Comparison of ENCODE assay signal across 8 cellular contexts in the genomic region with DNA sequence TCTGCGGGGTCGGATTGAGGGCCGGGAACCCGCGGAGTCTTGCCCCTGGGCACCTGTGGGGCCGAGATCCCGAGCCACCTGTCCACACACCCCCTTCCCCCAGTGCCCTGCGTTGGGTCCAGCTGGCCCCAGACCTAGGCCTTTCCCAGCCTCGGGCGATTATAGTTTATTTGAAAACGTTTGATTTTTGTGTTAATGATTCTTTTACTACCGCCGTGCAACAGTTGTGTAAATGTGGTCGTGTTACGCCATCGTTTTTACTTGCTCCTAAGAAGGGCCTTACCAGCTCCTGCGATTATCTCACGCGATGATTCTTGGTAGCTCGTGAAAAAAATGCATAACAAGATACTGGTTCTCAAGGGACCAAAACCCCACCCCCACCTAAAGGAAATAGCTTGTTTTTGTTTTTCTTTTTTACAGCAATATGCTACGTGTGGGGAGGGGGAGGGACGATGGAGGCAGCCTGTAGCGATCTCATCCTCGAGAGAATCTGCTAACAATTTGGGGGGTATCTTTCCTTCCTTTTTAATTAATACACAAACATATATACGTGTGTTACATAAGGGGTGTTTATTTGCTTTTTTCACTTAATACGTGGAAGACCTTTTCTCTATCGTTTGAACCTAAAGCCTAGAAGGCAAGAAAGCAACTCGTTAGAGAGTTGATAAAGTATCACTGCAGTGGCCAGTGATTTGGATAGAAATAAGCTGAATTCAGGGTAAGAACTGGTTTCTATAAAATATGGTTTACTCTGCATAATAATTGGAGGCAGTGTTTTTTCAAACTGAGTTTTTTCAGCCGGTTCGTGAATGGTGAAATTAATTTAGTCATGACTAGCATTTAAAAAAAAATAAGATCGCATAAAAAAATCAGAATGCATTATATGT. TPM values are rescaled to one million over a fixed set of nuclear protein-coding genes. Genes with fewer than 3 reads are reported as not detected.
DNase-seq lines count a peak whose midpoint lies in the region; ATAC-seq, FAIRE-seq and TF ChIP-seq lines count a peak whose summit lies in the region.

No MANE protein-coding gene starts in this region.

- intact Hi-C loops in body of pancreas (cut with DNase I) = no loop called here

- no peak for FAIRE-seq in A549 (lab: Jason Lieb, UNC)

- H3K36me3 ChIP-seq in body of pancreas (replicated peaks in 1 of 2; ENCODE audit: insufficient read depth in 1 of 2, low read depth in 2 of 2) = no peaks in the 10 kb centered on the region

- WGBS in A549 (ENCODE audit: missing lambda C conversion rate) = 18% methylated on average over 30 of the region's 31 CpGs
- WGBS in body of pancreas, 2 donors = 4 to 7% methylated on average over 26 to 29 of the region's 31 CpGs

- CTCF ChIA-PET in A549 (lab: Yijun Ruan, JAX) (no interaction called here), GM10248 (lab: Yijun Ruan, JAX) (interaction anchor here (1.0 kb wide), 1 partner anchor 22 kb away, joined by 3 read pairs; no protein-coding TSS in a partner anchor)

- H3K4me1 Mint-ChIP-seq in stimulated activated memory B cell treated with anti-CD40 and anti-IgM and Interleukin-4, amounts not matched to agents 10 μg/mL and 1 μg/mL and 100 μg/mL, for 72 hours = peaks cover 7% of the 10 kb centered on the region

- no peak for TF ChIP-seq CTCF in A549 (IDR thresholded peaks at IDR 0.05)
- TF ChIP-seq CTCF in GM10248 (IDR thresholded peaks at IDR 0.05; ENCODE audit: control extremely low read depth, extremely low read depth, low read depth, missing control alignments) = no peak
- TF ChIP-seq CTCF in body of pancreas (IDR thresholded peaks at IDR 0.05) = no peak

- ATAC-seq in A549 = peak; percentile 57 to 61; a peak in 5 of 6 replicates
- peak; percentile 30 for ATAC-seq in HG02759 (IDR thresholded peaks at IDR 0.05; ENCODE audit: unreplicated experiment)
- peak; percentile 49 for ATAC-seq in body of pancreas
- ATAC-seq in stimulated activated memory B cell treated with anti-CD40 and anti-IgM and Interleukin-4, amounts not matched to agents 10 μg/mL and 1 μg/mL and 100 μg/mL, for 72 hours = peak; percentile 48

- H3K9me3 ChIP-seq in A549 (no peaks in the 10 kb centered on the region), body of pancreas (no peaks in the 10 kb centered on the region)

- H3K27ac ChIP-seq in A549 (peak overlapping the region; percentile 85 to 96), body of pancreas (peak overlapping the region; percentile 67 to 86 (median 74))

- no peak for TF ChIP-seq EP300 in A549 (IDR thresholded peaks at IDR 0.05)

- H3K4me3 Mint-ChIP-seq in stimulated activated memory B cell treated with anti-CD40 and anti-IgM and Interleukin-4, amounts not matched to agents 10 μg/mL and 1 μg/mL and 100 μg/mL, for 72 hours = peak overlapping the region; percentile 83

- peak overlapping the region; percentile 90 for H3K27ac Mint-ChIP-seq in stimulated activated memory B cell treated with anti-CD40 and anti-IgM and Interleukin-4, amounts not matched to agents 10 μg/mL and 1 μg/mL and 100 μg/mL, for 72 hours

- peak overlapping the region; percentile 81 for H3K4me3 ChIP-seq in A549
- peak overlapping the region; percentile 72 to 90 for H3K4me3 ChIP-seq in body of pancreas

- DNase-seq in A549 (ENCODE audit: low read depth in 1 of 2, low spot score in 1 of 2) (peak in 1 of 2 experiments; percentile 59), GM10248 (ENCODE audit: extremely low spot score) (peak; percentile 44), NCI-H2171 (lab: John Stamatoyannopoulos, UW) (peak; percentile 76), body of pancreas (peak; percentile 20 to 38 (median 30)), iris pigment epithelial cell (ENCODE audit: low read depth) (peak; percentile 69), islet precursor cell (no peak)

- peaks cover 31% of the 10 kb centered on the region for H3K27me3 Mint-ChIP-seq in stimulated activated memory B cell treated with anti-CD40 and anti-IgM and Interleukin-4, amounts not matched to agents 10 μg/mL and 1 μg/mL and 100 μg/mL, for 72 hours

- no peak for TF ChIP-seq POLR2A in A549 (IDR thresholded peaks at IDR 0.05; ENCODE audit: low read length)
- TF ChIP-seq POLR2A in body of pancreas (IDR thresholded peaks at IDR 0.05) = no peak

- POLR2A ChIA-PET in A549 (lab: Yijun Ruan, JAX) = interaction anchor here (0.6 kb wide), 2 partner anchors 21 to 115 kb away, joined by 3 read pairs; partner anchors contain the start of gene EEF1B2
- POLR2A ChIA-PET in GM10248 (lab: Yijun Ruan, JAX) = no interaction called here

- no peak for TF ChIP-seq RAD21 in A549 (conservative IDR thresholded peaks at IDR 0.05 in 1 of 2, IDR thresholded peaks at IDR 0.05 in 1 of 2)

- no peaks in the 10 kb centered on the region for H3K36me3 Mint-ChIP-seq in stimulated activated memory B cell treated with anti-CD40 and anti-IgM and Interleukin-4, amounts not matched to agents 10 μg/mL and 1 μg/mL and 100 μg/mL, for 72 hours

- H3K4me1 ChIP-seq in A549 = peaks cover 19% of the 10 kb centered on the region
- peaks cover 4% of the 10 kb centered on the region for H3K4me1 ChIP-seq in body of pancreas

- peak overlapping the region; percentile 89 for H3K4me2 ChIP-seq in A549

- H3K9me3 Mint-ChIP-seq in stimulated activated memory B cell treated with anti-CD40 and anti-IgM and Interleukin-4, amounts not matched to agents 10 μg/mL and 1 μg/mL and 100 μg/mL, for 72 hours = no peaks in the 10 kb centered on the region

- H3K27me3 ChIP-seq in body of pancreas = no peaks in the 10 kb centered on the region

TF ChIP-seq in A549, 52 proteins besides CTCF, POLR2A, EP300 and RAD21:
- 0 out of 2 replicates have a peak, but pooled peaks have one; percentile 35 for TF ChIP-seq PHF8 (IDR thresholded peaks at IDR 0.05; ENCODE audit: borderline replicate concordance, low read depth)
- TF ChIP-seq POLR2AphosphoS2 (conservative IDR thresholded peaks at IDR 0.05; ENCODE audit: low read length) = no peak
- TF ChIP-seq CEBPB (IDR thresholded peaks at IDR 0.05) = peak in 1 of 2 experiments; percentile 5; a peak in 1 of 4 replicates

RNA-seq across cellular contexts. Expression of gene ZDBF2, which starts 1.1 kb away (rescaled TPM):
- polyA plus RNA-seq in A549 (2011; rRNA removed) (5.8 and 8.4 TPM in 2 replicates), A549 (2017; fragmentation: RNase III; extraction: RNeasy Plus Mini Kit Qiagen cat#74134 plus additional on column Dnase treatment) (1.3 to 1.7 TPM (median 1.5 TPM) in 3 replicates)
- polyA plus RNA-seq in A549 (2012; cell fraction: cytosol; rRNA removed) = 0.28 and 0.30 TPM in 2 replicates
- polyA plus RNA-seq in A549 (2012; cell fraction: nucleus; rRNA removed) = 0.50 and 0.78 TPM in 2 replicates
- 7.2 and 7.5 TPM in 2 replicates for polyA minus RNA-seq in A549 (2011; rRNA and poly(A)+ RNA removed)
- 10 to 100 TPM; 13.2 to 13.5 TPM for total RNA-seq in body of pancreas
